Comparison of ENCODE assay signal across 14 cellular contexts in genomic region chr3:187005827-187006481, GRCh38.
DNase-seq lines count a peak whose midpoint lies in the region; ATAC-seq, FAIRE-seq and TF ChIP-seq lines count a peak whose summit lies in the region.
"Had no signal": no experiment of that assay in that cellular context is flagged by ENCODE, and none has a peak within 500 bp of the region (broad histone marks: within the 10 kb centered on the region; RNA-seq: fewer than 3 reads in every experiment).

No MANE protein-coding gene starts in this region.

- no peak for TF ChIP-seq POLR2A in GM12891 (IDR thresholded peaks at IDR 0.05; ENCODE audit: low read depth, low read length)
- no peak for TF ChIP-seq POLR2A in erythroblast (IDR thresholded peaks at IDR 0.05; ENCODE audit: low read length)

- peak; percentile 54 for FAIRE-seq in GM12891 (lab: Jason Lieb, UNC)
- FAIRE-seq: GM18507 had no signal

- peak; percentile 66 to 73 for ATAC-seq in CD4-positive, CD25-positive, alpha-beta regulatory T cell (ENCODE audit: low read depth in 2 of 2)

- H3K27ac ChIP-seq in CD4-positive, CD25-positive, alpha-beta regulatory T cell (ENCODE audit: insufficient read depth, low read length, poor library complexity, severe bottlenecking) = peak overlapping the region; percentile 30
- H3K27ac ChIP-seq: left ventricle myocardium inferior, sigmoid colon, SJSA1, stomach had no signal

- peaks cover 52% of the 10 kb centered on the region for H3K36me3 Mint-ChIP-seq in CD4-positive, CD25-positive, alpha-beta regulatory T cell
- peaks cover 47% of the 10 kb centered on the region for H3K36me3 Mint-ChIP-seq in T-helper 1 cell treated with Interleukin-12 subunit alpha and Interleukin-12 subunit beta and Interleukin-4 antibody, amounts not matched to agents 30 μg/mL and 1 μg/mL, for 36 hours (ENCODE audit: low read depth)

- peaks cover 0 to 11% (median 0%) of the 10 kb centered on the region in 7 donors for H3K9me3 Mint-ChIP-seq in CD4-positive, CD25-positive, alpha-beta regulatory T cell
- peaks cover 20% of the 10 kb centered on the region for H3K9me3 Mint-ChIP-seq in T-helper 1 cell treated with Interleukin-12 subunit alpha and Interleukin-12 subunit beta and Interleukin-4 antibody, amounts not matched to agents 30 μg/mL and 1 μg/mL, for 36 hours

- peaks cover 12% of the 10 kb centered on the region for H3K36me3 ChIP-seq in CD4-positive, CD25-positive, alpha-beta regulatory T cell (ENCODE audit: control insufficient read depth, insufficient read depth, low read length)
- peaks cover 9% of the 10 kb centered on the region; the same call in 1 of the 2 replicates for H3K36me3 ChIP-seq in HAP-1 (replicated peaks)
- H3K36me3 ChIP-seq: left ventricle myocardium inferior, sigmoid colon, SJSA1, stomach had no signal

- H3K4me3 ChIP-seq in CD4-positive, CD25-positive, alpha-beta regulatory T cell (ENCODE audit: low read depth, low read length) = peak overlapping the region; percentile 41
- H3K4me3 ChIP-seq in HAP-1 = no peak overlapping the region
- H3K4me3 ChIP-seq: left ventricle myocardium inferior, sigmoid colon, SJSA1, stomach had no signal

- H3K27me3 ChIP-seq in CD4-positive, CD25-positive, alpha-beta regulatory T cell (ENCODE audit: control insufficient read depth, insufficient read depth, low read length) = no peaks in the 10 kb centered on the region
- no peaks in the 10 kb centered on the region for H3K27me3 ChIP-seq in HAP-1 (ENCODE audit: low read depth)
- H3K27me3 ChIP-seq: sigmoid colon, SJSA1, stomach had no signal

- peak overlapping the region; percentile 29 to 82 (median 63) for H3K4me3 Mint-ChIP-seq in CD4-positive, CD25-positive, alpha-beta regulatory T cell
- peak overlapping the region; percentile 33 for H3K4me3 Mint-ChIP-seq in T-helper 1 cell treated with Interleukin-12 subunit alpha and Interleukin-12 subunit beta and Interleukin-4 antibody, amounts not matched to agents 30 μg/mL and 1 μg/mL, for 36 hours
- H3K4me3 Mint-ChIP-seq: brain had no signal

- DNase-seq in CD4-positive, CD25-positive, alpha-beta regulatory T cell = peak in 1 of 3 donors; percentile 67
- no peak for DNase-seq in GM12891 (ENCODE audit: insufficient read length, low spot score)
- DNase-seq in erythroblast (lab: John Stamatoyannopoulos, UW) = peak; percentile 12 to 27
- DNase-seq in HAP-1 (ENCODE audit: low spot score in 2 of 2) = no peak
- no peak for DNase-seq in ACHN
- DNase-seq in HPDE6-E6E7 (ENCODE audit: extremely low spot score) = no peak
- DNase-seq: left ventricle myocardium inferior, NCI-H82, sigmoid colon, stomach had no signal

- H3K27me3 Mint-ChIP-seq in CD4-positive, CD25-positive, alpha-beta regulatory T cell = no peaks in the 10 kb centered on the region
- H3K27me3 Mint-ChIP-seq in T-helper 1 cell treated with Interleukin-12 subunit alpha and Interleukin-12 subunit beta and Interleukin-4 antibody, amounts not matched to agents 30 μg/mL and 1 μg/mL, for 36 hours (ENCODE audit: low read depth) = no peaks in the 10 kb centered on the region
- H3K27me3 Mint-ChIP-seq: brain had no signal

- peak overlapping the region; percentile 57 to 86 (median 79) for H3K27ac Mint-ChIP-seq in CD4-positive, CD25-positive, alpha-beta regulatory T cell
- H3K27ac Mint-ChIP-seq in T-helper 1 cell treated with Interleukin-12 subunit alpha and Interleukin-12 subunit beta and Interleukin-4 antibody, amounts not matched to agents 30 μg/mL and 1 μg/mL, for 36 hours = peak overlapping the region; percentile 86
- H3K27ac Mint-ChIP-seq: brain had no signal

- peaks cover 28 to 70% (median 53%) of the 10 kb centered on the region in 4 donors for H3K4me1 Mint-ChIP-seq in CD4-positive, CD25-positive, alpha-beta regulatory T cell
- peaks cover 59% of the 10 kb centered on the region for H3K4me1 Mint-ChIP-seq in T-helper 1 cell treated with Interleukin-12 subunit alpha and Interleukin-12 subunit beta and Interleukin-4 antibody, amounts not matched to agents 30 μg/mL and 1 μg/mL, for 36 hours (ENCODE audit: low read depth)
- H3K4me1 Mint-ChIP-seq: brain had no signal

- no peaks in the 10 kb centered on the region for H3K9me3 ChIP-seq in CD4-positive, CD25-positive, alpha-beta regulatory T cell (ENCODE audit: control insufficient read depth in 2 of 2, low read length in 2 of 2)
- no peaks in the 10 kb centered on the region; the same call in 1 of the 2 replicates for H3K9me3 ChIP-seq in HAP-1
- H3K9me3 ChIP-seq: sigmoid colon, SJSA1, stomach had no signal

- peaks cover 23% of the 10 kb centered on the region for H3K4me1 ChIP-seq in CD4-positive, CD25-positive, alpha-beta regulatory T cell (ENCODE audit: control insufficient read depth, insufficient read depth, low read length, poor library complexity, severe bottlenecking)
- H3K4me1 ChIP-seq in HAP-1 = no peaks in the 10 kb centered on the region
- H3K4me1 ChIP-seq: sigmoid colon, stomach had no signal

- in situ Hi-C loops in HAP-1 (cut with MboI; ENCODE audit: low sequenced_read_pairs) (no loop called here), ACHN (cut with HindIII; ENCODE audit: low pct_ligation_motif_present, low pct_unique_long_range_greater_than_20kb, low sequenced_read_pairs) (no loop called here)

TF ChIP-seq in GM12891, 5 proteins besides CTCF, POLR2A, EP300 and RAD21:
- TF ChIP-seq POU2F2 (IDR thresholded peaks at IDR 0.05; ENCODE audit: low read depth, low read length) (no peak), POLR2AphosphoS5 (IDR thresholded peaks at IDR 0.05; ENCODE audit: low read depth, low read length) (no peak), TAF1 (IDR thresholded peaks at IDR 0.05; ENCODE audit: low read depth, low read length) (no peak), SPI1 (IDR thresholded peaks at IDR 0.05; ENCODE audit: low read depth, low read length) (no peak), PAX5 (IDR thresholded peaks at IDR 0.05; ENCODE audit: insufficient read depth, low read length, severe bottlenecking) (no peak)

Comparison
In these comparisons a context has a peak if more than half of its experiments do, and no peak if none do; other contexts are left out.
1. DNase-seq: peak in erythroblast (2 of 2); none in GM12891 (single experiment), HAP-1 (0 of 2), ACHN (single experiment) and HPDE6-E6E7 (single experiment).